Comparison of ENCODE assay signal across 7 cellular contexts in the genomic region with DNA sequence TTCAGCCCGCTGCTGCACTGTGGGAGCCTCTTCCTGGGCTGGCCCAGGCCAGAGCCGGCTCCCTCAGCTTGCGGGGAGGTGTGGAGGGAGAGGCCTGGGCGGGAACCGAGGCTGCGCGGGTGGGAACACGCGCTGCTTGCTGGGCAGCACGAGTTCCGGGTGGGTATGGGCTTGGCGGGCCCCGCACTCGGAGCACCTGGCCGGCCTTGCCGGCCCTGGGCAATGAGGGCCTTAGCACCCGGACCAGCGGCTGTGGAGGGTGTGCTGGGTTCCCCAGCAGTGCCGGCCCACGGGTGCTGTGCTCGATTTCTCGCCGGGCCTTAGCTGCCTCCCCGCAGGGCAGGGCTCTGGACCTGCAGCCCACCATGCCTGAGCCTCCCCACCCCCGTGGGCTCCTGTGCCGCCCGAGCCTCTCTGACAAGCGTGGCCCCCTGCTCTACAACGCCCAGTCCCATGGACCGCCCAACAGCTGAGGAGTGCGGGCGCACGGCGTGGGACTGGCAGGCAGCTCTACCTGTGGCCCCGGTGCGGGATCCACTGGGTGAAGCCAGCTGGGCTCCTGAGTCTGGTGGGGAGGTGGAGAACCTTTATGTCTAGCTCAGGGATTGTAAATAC.
"Had no signal": no experiment of that assay in that cellular context is flagged by ENCODE, and none has a peak within 500 bp of the region (broad histone marks: within the 10 kb centered on the region; RNA-seq: fewer than 3 reads in every experiment).

No MANE protein-coding gene starts in this region.

- H3K4me3 ChIP-seq: GM23248, HAP-1 had no signal

- H3K9me3 ChIP-seq: HAP-1 had no signal

- H3K27ac ChIP-seq: GM23248 had no signal

- H2AFZ ChIP-seq: GM23248 had no signal

- DNase-seq: GM23248, GOT3, H7, HFFc6, IMR-90 had no signal

- H3K9ac ChIP-seq: GM23248 had no signal

- H3K36me3 ChIP-seq: HAP-1 had no signal

- ATAC-seq: HCT116 had no signal
